Comparison of ENCODE assay signal across 23 cellular contexts in genomic region chr4:113742643-113743042, GRCh38.
"Had no signal": no experiment of that assay in that cellular context is flagged by ENCODE, and none has a peak within 500 bp of the region (broad histone marks: within the 10 kb centered on the region; RNA-seq: fewer than 3 reads in every experiment).

No MANE protein-coding gene starts in this region.

- H3K9me3 Mint-ChIP-seq: activated B cell treated with CpG ODN at 0.5 μM for 24 hours; activated naive CD8-positive, alpha-beta T cell treated with anti-CD3 and anti-CD28 coated beads, Interleukin-2, amount 10 ng/mL, durations not matched to agents 7 days and 5 days; activated T-cell treated with anti-CD3 and anti-CD28 coated beads, Interleukin-2, amount 50 U/mL, for 24 hours; activated T-helper 1 cell treated with anti-CD3 and anti-CD28 coated beads, Interleukin-12 subunit alpha, Interleukin-12 subunit beta, Interleukin-2, Interleukin-4 antibody, amounts not matched to agents 30 ng/mL and 10 ng/mL and 1 ng/mL, durations not matched to agents 14 hours and 24 hours and 36 hours had no signal

- H3K4me3 ChIP-seq: K562 had no signal

- DNase-seq: activated B cell treated with CpG ODN at 0.5 μM for 24 hours; activated CD4-positive, alpha-beta T cell treated with anti-CD3 and anti-CD28 coated beads for 1 hour; activated CD4-positive, alpha-beta T cell treated with anti-CD3 and anti-CD28 coated beads, Interleukin-2, amount 10 ng/mL, durations not matched to agents 24 days and 14 days; activated CD4-positive, alpha-beta T cell treated with anti-CD3 and anti-CD28 coated beads, Interleukin-2, amount 50 U/mL, for 48 hours; activated CD8-positive, alpha-beta memory T cell treated with anti-CD3 and anti-CD28 coated beads, Interleukin-2, amount 10 ng/mL, durations not matched to agents 7 days and 5 days; activated effector memory CD4-positive, alpha-beta T cell treated with Interleukin-2 at 50 U/mL for 16 hours; activated naive CD4-positive, alpha-beta T cell; activated naive CD8-positive, alpha-beta T cell treated with anti-CD3 and anti-CD28 coated beads, Interleukin-2, amount 10 ng/mL, durations not matched to agents 7 days and 5 days; activated T-cell treated with anti-CD3 and anti-CD28 coated beads, Interleukin-2, amount 50 U/mL, for 24 hours; aorta; Karpas-422; NCI-H1105 treated with DMSO at 0.1 percent for 48 hours; NCI-H146; NCI-H187 treated with DMSO at 0.1 percent for 48 hours; NCI-H2081 treated with DMSO at 0.1 percent for 48 hours; NCI-H446 treated with DMSO at 0.1 percent for 48 hours; NCI-H526; NCI-H82; SIG-M5; T-helper 2 cell; T1000 had no signal

- ATAC-seq: activated CD8-positive, alpha-beta memory T cell treated with anti-CD3 and anti-CD28 coated beads, Interleukin-2, amount 10 ng/mL, durations not matched to agents 7 days and 5 days; K562 had no signal

- H3K27ac Mint-ChIP-seq: activated CD4-positive, alpha-beta T cell treated with anti-CD3 and anti-CD28 coated beads, Interleukin-2, amount 10 ng/mL, durations not matched to agents 24 days and 14 days; activated CD8-positive, alpha-beta memory T cell treated with anti-CD3 and anti-CD28 coated beads, Interleukin-2, amount 10 ng/mL, durations not matched to agents 7 days and 5 days; activated naive CD8-positive, alpha-beta T cell treated with anti-CD3 and anti-CD28 coated beads, Interleukin-2, amount 10 ng/mL, durations not matched to agents 7 days and 5 days; activated T-cell treated with anti-CD3 and anti-CD28 coated beads, Interleukin-2, amount 50 U/mL, for 24 hours; activated T-helper 1 cell treated with anti-CD3 and anti-CD28 coated beads, Interleukin-12 subunit alpha, Interleukin-12 subunit beta, Interleukin-2, Interleukin-4 antibody, amounts not matched to agents 30 ng/mL and 10 ng/mL and 1 ng/mL, durations not matched to agents 14 hours and 24 hours and 36 hours had no signal
